ENCODE assay signal across 12 cellular contexts in genomic region chr3:51393564-51393963, GRCh38. TPM values are rescaled to one million over a fixed set of nuclear protein-coding genes. Genes with fewer than 3 reads are reported as not detected.
DNase-seq lines count a peak whose midpoint lies in the region; ATAC-seq and TF ChIP-seq lines count a peak whose summit lies in the region.
"Had no signal": no experiment of that assay in that cellular context is flagged by ENCODE, and none has a peak within 500 bp of the region (broad histone marks: within the 10 kb centered on the region; RNA-seq: fewer than 3 reads in every experiment).

No MANE protein-coding gene starts in this region.

- peaks cover 28% of the 10 kb centered on the region for H3K36me3 Mint-ChIP-seq in activated T-cell treated with anti-CD3 and anti-CD28 coated beads, Interleukin-2, amount 50 U/mL, for 4 hours (ENCODE audit: insufficient read depth)
- H3K36me3 Mint-ChIP-seq in T-helper 17 cell (ENCODE audit: low read depth): peaks cover 4% of the 10 kb centered on the region

- peaks cover 62% of the 10 kb centered on the region for H3K4me1 Mint-ChIP-seq in activated T-cell treated with anti-CD3 and anti-CD28 coated beads, Interleukin-2, amount 50 U/mL, for 4 hours (ENCODE audit: low read depth)
- H3K4me1 Mint-ChIP-seq in T-helper 17 cell: peaks cover 34% of the 10 kb centered on the region

- H3F3A ChIP-seq in smooth muscle cell (ENCODE audit: low read depth): peaks cover 48% of the 10 kb centered on the region

- no peaks in the 10 kb centered on the region for H3K27me3 ChIP-seq in hepatocyte
- no peaks in the 10 kb centered on the region for H3K27me3 ChIP-seq in smooth muscle cell (ENCODE audit: low read depth)

- no peaks in the 10 kb centered on the region for H3K9me3 Mint-ChIP-seq in activated T-cell treated with anti-CD3 and anti-CD28 coated beads, Interleukin-2, amount 50 U/mL, for 4 hours

- peaks cover 49% of the 10 kb centered on the region for H3K79me2 ChIP-seq in hepatocyte
- peaks cover 43% of the 10 kb centered on the region for H3K79me2 ChIP-seq in smooth muscle cell (ENCODE audit: low read depth)

- H3K9ac ChIP-seq in smooth muscle cell (ENCODE audit: low read depth): no peak overlapping the region

- peak overlapping the region; percentile 68 for H3K4me3 Mint-ChIP-seq in activated T-cell treated with anti-CD3 and anti-CD28 coated beads, Interleukin-2, amount 50 U/mL, for 4 hours
- H3K4me3 Mint-ChIP-seq in T-helper 17 cell: peak overlapping the region; percentile 75

- no peaks in the 10 kb centered on the region for H3K9me2 ChIP-seq in hepatocyte (replicated peaks; ENCODE audit: insufficient read depth)

- H3K27ac ChIP-seq in hepatocyte (no peak overlapping the region), smooth muscle cell (ENCODE audit: low read depth) (no peak overlapping the region)

- H3K4me2 ChIP-seq in hepatocyte (peak overlapping the region; percentile 98), smooth muscle cell (peak overlapping the region; percentile 97)

- no peak for DNase-seq in activated T-cell treated with anti-CD3 and anti-CD28 coated beads, Interleukin-2, amount 50 U/mL, for 4 hours
- no peak for DNase-seq in activated T-cell treated with anti-CD3 and anti-CD28 coated beads, Interleukin-2, amount 50 U/mL, for 1 hour
- no peak for DNase-seq in T-helper 17 cell
- no peak for DNase-seq in hepatocyte (ENCODE audit: low spot score)
- DNase-seq in smooth muscle cell (lab: John Stamatoyannopoulos, UW; ENCODE audit: unreplicated experiment): no peak
- DNase-seq in NCI-H1930 (lab: John Stamatoyannopoulos, UW): no peak
- DNase-seq: activated gamma-delta T cell treated with Interleukin-2 at 50 U/mL for 16 hours, DMS79, KG1, NCI-H1436 treated with DMSO at 0.1 percent for 48 hours had no signal

- H3K27me3 Mint-ChIP-seq in activated T-cell treated with anti-CD3 and anti-CD28 coated beads, Interleukin-2, amount 50 U/mL, for 4 hours (ENCODE audit: low read depth): no peaks in the 10 kb centered on the region
- H3K27me3 Mint-ChIP-seq in T-helper 17 cell: no peaks in the 10 kb centered on the region

- peak overlapping the region; percentile 85 for H3K27ac Mint-ChIP-seq in T-helper 17 cell

- ATAC-seq in activated T-cell treated with anti-CD3 and anti-CD28 coated beads, Interleukin-2, amount 50 U/mL, for 4 hours: no peak
- ATAC-seq in T-helper 17 cell (no peak), GM18867 (IDR thresholded peaks at IDR 0.05; ENCODE audit: unreplicated experiment) (no peak), GM21786 (IDR thresholded peaks at IDR 0.05; ENCODE audit: unreplicated experiment) (no peak)

- H3K4me1 ChIP-seq in hepatocyte (ENCODE audit: insufficient read depth): peaks cover 40% of the 10 kb centered on the region
- H3K4me1 ChIP-seq in smooth muscle cell (ENCODE audit: low read depth): peaks cover 34% of the 10 kb centered on the region

- H4K20me1 ChIP-seq in hepatocyte (ENCODE audit: insufficient read depth, poor library complexity, severe bottlenecking) (peaks cover 49% of the 10 kb centered on the region), smooth muscle cell (ENCODE audit: low read depth) (peaks cover 61% of the 10 kb centered on the region)

- 97% methylated on average over 14 of the region's 14 CpGs for WGBS in hepatocyte (ENCODE audit: low lambda C conversion rate, missing lambda C conversion rate)
- 98% methylated on average over 14 of the region's 14 CpGs for WGBS in smooth muscle cell (ENCODE audit: low lambda C conversion rate)

- peaks cover 3% of the 10 kb centered on the region for H3K36me3 ChIP-seq in hepatocyte (replicated peaks; ENCODE audit: insufficient read depth, low read depth)
- no peaks in the 10 kb centered on the region for H3K36me3 ChIP-seq in smooth muscle cell (ENCODE audit: low read depth)

- no peak for TF ChIP-seq CTCF in hepatocyte (IDR thresholded peaks at IDR 0.05; ENCODE audit: poor library complexity)
- no peak for TF ChIP-seq CTCF in smooth muscle cell (IDR thresholded peaks at IDR 0.05; ENCODE audit: borderline replicate concordance, insufficient read depth, poor library complexity, severe bottlenecking)

- no peaks in the 10 kb centered on the region for H3K9me3 ChIP-seq in T-helper 17 cell (ENCODE audit: control insufficient read depth, low read length, poor library complexity, severe bottlenecking)
- H3K9me3 ChIP-seq in hepatocyte (ENCODE audit: low read depth): no peaks in the 10 kb centered on the region
- no peaks in the 10 kb centered on the region for H3K9me3 ChIP-seq in smooth muscle cell (replicated peaks; ENCODE audit: low read depth)

- H2AFZ ChIP-seq in hepatocyte (no peak overlapping the region), smooth muscle cell (ENCODE audit: low read depth) (no peak overlapping the region)

- H3K4me3 ChIP-seq in hepatocyte: no peak overlapping the region
- no peak overlapping the region for H3K4me3 ChIP-seq in smooth muscle cell

RNA-seq across cellular contexts. Expression of gene RBM15B, which starts 2.5 kb away (rescaled TPM):
- total RNA-seq in activated T-cell treated with anti-CD3 and anti-CD28 coated beads, Interleukin-2, amount 50 U/mL, for 4 hours: 10 to 100 TPM; 42.1 to 43.4 (median 42.3) TPM
- 10 to 100 TPM; 28.2 to 31.1 TPM for total RNA-seq in T-helper 17 cell
- total RNA-seq in hepatocyte: 28.6 and 31.0 TPM in 2 replicates
- polyA plus RNA-seq in hepatocyte: 30.6 and 33.3 TPM in 2 replicates
- total RNA-seq in smooth muscle cell: 18.9 and 21.7 TPM in 2 replicates
- polyA plus RNA-seq in smooth muscle cell: 32.3 and 38.0 TPM in 2 replicates

RNA-seq across cellular contexts. Expression of gene MANF, which starts 8.5 kb away (rescaled TPM):
- 100 to 1,000 TPM; 226 to 237 (median 236) TPM for total RNA-seq in activated T-cell treated with anti-CD3 and anti-CD28 coated beads, Interleukin-2, amount 50 U/mL, for 4 hours
- total RNA-seq in T-helper 17 cell (10 to 100 TPM; 35.4 to 43.3 TPM), hepatocyte (173 and 178 TPM in 2 replicates), smooth muscle cell (137 and 191 TPM in 2 replicates)
- polyA plus RNA-seq in hepatocyte (224 and 225 TPM in 2 replicates), smooth muscle cell (135 and 140 TPM in 2 replicates)
